ENCODE assay signal across 16 cellular contexts in the genomic region with DNA sequence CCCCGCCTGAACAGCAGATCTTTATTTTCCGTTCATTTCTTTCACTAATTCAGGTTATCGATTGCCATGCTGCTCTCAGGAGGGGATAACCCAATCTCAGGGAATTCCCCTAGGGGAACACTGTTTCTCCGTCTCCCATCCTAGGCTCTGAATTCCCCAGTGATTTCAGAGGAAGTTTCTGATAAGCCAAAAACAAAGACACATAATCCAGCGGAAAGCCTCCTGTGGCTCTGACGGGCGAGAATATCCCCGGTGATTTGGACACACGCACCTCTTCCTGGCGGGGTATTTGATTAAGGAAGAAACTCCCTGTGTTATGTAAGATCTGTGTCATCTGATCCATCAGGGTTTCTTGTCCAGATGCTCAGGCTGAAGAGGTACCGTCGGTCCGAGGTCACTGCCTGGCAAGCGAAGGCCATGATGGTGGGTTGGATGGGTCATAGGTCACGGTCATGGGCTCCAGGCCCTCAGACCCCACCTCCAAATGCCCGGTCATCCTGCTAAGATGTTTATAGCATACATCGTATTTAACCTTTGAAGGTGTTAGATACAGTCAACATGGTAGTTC.
"Had no signal": no experiment of that assay in that cellular context is flagged by ENCODE, and none has a peak within 500 bp of the region (broad histone marks: within the 10 kb centered on the region; RNA-seq: fewer than 3 reads in every experiment).

No MANE protein-coding gene starts in this region.

- H3K27me3 Mint-ChIP-seq: type B pancreatic cell had no signal

- H3K4me3 ChIP-seq: coronary artery, gastrocnemius medialis, left lung, prostate gland, right atrium auricular region, testis had no signal

- H3K27ac ChIP-seq: coronary artery, gastrocnemius medialis, left lung, prostate gland, right atrium auricular region, testis, WERI-Rb-1 had no signal

- H3K9me3 ChIP-seq: gastrocnemius medialis, left lung, prostate gland, right atrium auricular region, testis had no signal

- H3K4me1 ChIP-seq: gastrocnemius medialis, prostate gland, right atrium auricular region, testis had no signal

- DNase-seq: activated CD4-positive, alpha-beta T cell treated with anti-CD3 and anti-CD28 coated beads for 1 hour; activated naive CD4-positive, alpha-beta T cell treated with anti-CD3 and anti-CD28 coated beads, Interleukin-2, amount 10 ng/mL, durations not matched to agents 7 days and 5 days; aorta; gastrocnemius medialis; head of caudate nucleus; kidney; left lung; mammary epithelial cell; midbrain; T-helper 2 cell; testis; WERI-Rb-1 had no signal

- H3K36me3 ChIP-seq: gastrocnemius medialis, left lung, prostate gland, right atrium auricular region, WERI-Rb-1 had no signal

- ATAC-seq: gastrocnemius medialis, left lung had no signal

- H3K36me3 Mint-ChIP-seq: activated naive CD4-positive, alpha-beta T cell treated with anti-CD3 and anti-CD28 coated beads, Interleukin-2, amount 10 ng/mL, durations not matched to agents 7 days and 5 days; type B pancreatic cell had no signal

- H3K27me3 ChIP-seq: right atrium auricular region, testis had no signal

- H3K9me3 Mint-ChIP-seq: activated naive CD4-positive, alpha-beta T cell treated with anti-CD3 and anti-CD28 coated beads, Interleukin-2, amount 10 ng/mL, durations not matched to agents 7 days and 5 days; type B pancreatic cell had no signal

- H3K27ac Mint-ChIP-seq: activated naive CD4-positive, alpha-beta T cell treated with anti-CD3 and anti-CD28 coated beads, Interleukin-2, amount 10 ng/mL, durations not matched to agents 7 days and 5 days; type B pancreatic cell had no signal

- H3K4me3 Mint-ChIP-seq: activated naive CD4-positive, alpha-beta T cell treated with anti-CD3 and anti-CD28 coated beads, Interleukin-2, amount 10 ng/mL, durations not matched to agents 7 days and 5 days; type B pancreatic cell had no signal
